ENCODE assay signal across 2 cellular contexts in the genomic region with DNA sequence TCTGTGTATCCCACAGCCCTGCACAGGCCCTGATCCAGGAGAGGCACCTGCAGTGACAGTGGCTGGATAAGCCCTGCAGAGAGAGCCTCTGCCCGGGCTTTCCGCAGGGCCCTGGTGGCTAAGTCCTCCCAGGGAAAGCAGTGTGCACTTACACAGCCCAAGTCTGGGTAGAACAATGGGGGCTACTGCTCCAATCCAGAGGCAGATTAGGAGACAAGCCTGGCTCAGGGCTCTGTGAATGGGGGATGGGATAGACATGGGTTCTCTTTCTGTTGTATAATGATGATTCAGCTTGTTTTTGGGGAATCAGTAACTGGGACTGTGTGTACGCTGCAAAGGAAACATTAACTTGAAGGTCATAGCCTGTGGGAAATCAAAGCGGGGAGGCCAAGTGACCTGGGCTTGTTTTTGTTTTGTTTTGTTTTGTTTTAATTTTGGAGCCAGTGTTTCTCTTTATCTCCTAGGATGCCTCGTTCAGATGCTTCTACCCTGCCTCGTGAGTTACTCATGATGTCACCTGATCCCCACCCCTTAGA.
TF ChIP-seq lines count a peak whose summit lies in the region.

No MANE protein-coding gene starts in this region.

TF ChIP-seq in A549, 52 proteins besides CTCF, POLR2A, EP300 and RAD21:
- TF ChIP-seq EHF (CRISPR knock-in tag; IDR thresholded peaks at IDR 0.05) (no peak), NR3C1 (IDR thresholded peaks at IDR 0.05) (no peak), MAFK (IDR thresholded peaks at IDR 0.05; ENCODE audit: partially characterized antibody) (peak; percentile 83)
TF ChIP-seq in A549: peak in this region for 1.

TF ChIP-seq in GM23338, 12 proteins besides CTCF, POLR2A, EP300 and RAD21:
- TF ChIP-seq NANOG (IDR thresholded peaks at IDR 0.05; ENCODE audit: borderline replicate concordance) (no peak), CREB1 (CRISPR knock-in tag; IDR thresholded peaks at IDR 0.05; ENCODE audit: low read depth) (no peak)
